ENCODE assay signal across 8 cellular contexts in genomic region chr4:74670583-74670982, GRCh38.
"Had no signal": no experiment of that assay in that cellular context is flagged by ENCODE, and none has a peak within 500 bp of the region (broad histone marks: within the 10 kb centered on the region; RNA-seq: fewer than 3 reads in every experiment).

No MANE protein-coding gene starts in this region.

- H3K4me1 ChIP-seq: gastrocnemius medialis, prostate gland, suprapubic skin, vagina had no signal

- H3K27ac ChIP-seq: dorsolateral prefrontal cortex, gastrocnemius medialis, prostate gland, right atrium auricular region, suprapubic skin, transverse colon, vagina had no signal

- DNase-seq: activated naive CD8-positive, alpha-beta T cell treated with anti-CD3 and anti-CD28 coated beads, Interleukin-2, amount 10 ng/mL, durations not matched to agents 7 days and 5 days; gastrocnemius medialis had no signal

- H3K4me3 ChIP-seq: dorsolateral prefrontal cortex, gastrocnemius medialis, prostate gland, right atrium auricular region, suprapubic skin, transverse colon, vagina had no signal

- ATAC-seq: gastrocnemius medialis had no signal

- H3K27me3 ChIP-seq: gastrocnemius medialis, right atrium auricular region, suprapubic skin, transverse colon, vagina had no signal

- H3K36me3 ChIP-seq: gastrocnemius medialis, prostate gland, right atrium auricular region, suprapubic skin, transverse colon, vagina had no signal

- H3K9me3 ChIP-seq: gastrocnemius medialis, prostate gland, right atrium auricular region, suprapubic skin, transverse colon, vagina had no signal
